In genomic region chr2:12717988-12718661, GRCh38 we compare ENCODE assay signal across 8 cellular contexts. TPM values are rescaled to one million over a fixed set of nuclear protein-coding genes. Genes with fewer than 3 reads are reported as not detected.
DNase-seq lines count a peak whose midpoint lies in the region; ATAC-seq, FAIRE-seq and TF ChIP-seq lines count a peak whose summit lies in the region.

No MANE protein-coding gene starts in this region.

- intact Hi-C loops in esophagus muscularis mucosa (cut with DNase I) = loop anchor here (2.0 to 10.0 kb wide), 8 partner anchors 213 to 887 kb away; no protein-coding TSS in a partner anchor

- H2AFZ ChIP-seq in MM.1S (ENCODE audit: low read length) (peak overlapping the region; percentile 93), neuron (ENCODE audit: low read depth, low read length) (peak overlapping the region; percentile 90)

- H3F3A ChIP-seq in MM.1S (ENCODE audit: insufficient read depth, low read length) = 0 out of 2 replicates have a peak, but pooled peaks cover 10% of the 10 kb centered on the region

- FAIRE-seq in HTR-8/SVneo (lab: Jason Lieb, UNC) = no peak

- no peak for TF ChIP-seq POLR2A in esophagus muscularis mucosa (IDR thresholded peaks at IDR 0.05; ENCODE audit: low read depth)

- H3K36me3 ChIP-seq in MM.1S (replicated peaks; ENCODE audit: insufficient read depth, low read length) = no peaks in the 10 kb centered on the region
- peaks cover 0 to under 1% (median 0%) of the 10 kb centered on the region in 4 donors for H3K36me3 ChIP-seq in esophagus muscularis mucosa
- peaks cover 3% of the 10 kb centered on the region for H3K36me3 ChIP-seq in neuron (ENCODE audit: insufficient read depth, low read length)

- H3K9me2 ChIP-seq in MM.1S (replicated peaks; ENCODE audit: insufficient read depth, low read length) = no peaks in the 10 kb centered on the region

- peak overlapping the region; percentile 89 for H3K4me3 ChIP-seq in MM.1S (ENCODE audit: low read length)
- peak overlapping the region; percentile 76 to 90 (median 82) for H3K4me3 ChIP-seq in esophagus muscularis mucosa
- peak overlapping the region; percentile 80 for H3K4me3 ChIP-seq in neuron (ENCODE audit: low read length)

- H3K27me3 ChIP-seq in MM.1S (replicated peaks; ENCODE audit: insufficient read depth, low read length) (no peaks in the 10 kb centered on the region), esophagus muscularis mucosa (no peaks in the 10 kb centered on the region), neuron (ENCODE audit: insufficient read depth, low read length) (no peaks in the 10 kb centered on the region)

- peak overlapping the region; percentile 70; the same call in 1 of the 2 replicates for H3K9ac ChIP-seq in MM.1S (ENCODE audit: low read length)

- no peaks in the 10 kb centered on the region for H4K20me1 ChIP-seq in MM.1S (ENCODE audit: insufficient read depth, low read length)

- under 1% methylated on average over 45 of the region's 50 CpGs for WGBS in esophagus muscularis mucosa

- H3K27ac ChIP-seq in MM.1S (ENCODE audit: low read length) = no peak overlapping the region; the same call in 1 of the 2 replicates
- H3K27ac ChIP-seq in esophagus muscularis mucosa (replicated peaks in 1 of 4) = peak overlapping the region; percentile 89 to 96 (median 94)

- DNase-seq in DMS79 treated with DMSO at 0.1 percent for 48 hours (lab: John Stamatoyannopoulos, UW) (peak; percentile 62), MM.1S (peak; percentile 34), esophagus muscularis mucosa (ENCODE audit: extremely low spot score) (no peak), middle frontal gyrus (ENCODE audit: extremely low spot score, low spot score) (no peak), HTR-8/SVneo (ENCODE audit: insufficient read length, low spot score) (no peak)
- DNase-seq in activated CD8-positive, alpha-beta memory T cell treated with anti-CD3 and anti-CD28 coated beads, Interleukin-2, amount 50 U/mL, for 48 hours = peak; percentile 72

- H3K4me1 ChIP-seq in MM.1S (ENCODE audit: low read length) (0 out of 2 replicates have a peak, but pooled peaks cover 3% of the 10 kb centered on the region), esophagus muscularis mucosa (peaks cover 40 to 65% (median 61%) of the 10 kb centered on the region in 4 donors), neuron (ENCODE audit: insufficient read depth, low read length) (peaks cover 38% of the 10 kb centered on the region)

- no peak for ATAC-seq in HG02798 (IDR thresholded peaks at IDR 0.05; ENCODE audit: poor library complexity, unreplicated experiment)

- H3K4me2 ChIP-seq in MM.1S (ENCODE audit: low read depth, low read length) = peak overlapping the region; percentile 93

- H3K9me3 ChIP-seq in MM.1S (replicated peaks; ENCODE audit: insufficient read depth, low read length) (no peaks in the 10 kb centered on the region), esophagus muscularis mucosa (no peaks in the 10 kb centered on the region), neuron (ENCODE audit: low read length) (no peaks in the 10 kb centered on the region)

- 0 out of 2 replicates have a peak, but pooled peaks cover 4% of the 10 kb centered on the region for H3K79me2 ChIP-seq in MM.1S (ENCODE audit: low read length)

- TF ChIP-seq EP300 in esophagus muscularis mucosa (IDR thresholded peaks at IDR 0.05) = no peak

- TF ChIP-seq CTCF in MM.1S (IDR thresholded peaks at IDR 0.05; ENCODE audit: low read length) (no peak), esophagus muscularis mucosa (IDR thresholded peaks at IDR 0.05) (no peak)

RNA-seq across cellular contexts. Expression of gene TRIB2, which starts 1.4 kb away (rescaled TPM):
- 10 to 100 TPM; 31.5 to 52.3 (median 39.2) TPM for total RNA-seq in esophagus muscularis mucosa

Comparison
In these comparisons a context has a peak if more than half of its experiments do, and no peak if none do; other contexts are left out.
1. DNase-seq: peak in DMS79 treated with DMSO at 0.1 percent for 48 hours (single experiment), MM.1S (single experiment) and activated CD8-positive, alpha-beta memory T cell treated with anti-CD3 and anti-CD28 coated beads, Interleukin-2, amount 50 U/mL, for 48 hours (single experiment); none in esophagus muscularis mucosa (single experiment), middle frontal gyrus (single experiment) and HTR-8/SVneo (single experiment).
2. Peak in every context shown above with its lines, with median percentiles within 50 percentile points of each other: H3K4me3 ChIP-seq.